ENCODE assay signal across 8 cellular contexts in genomic region chr5:139560752-139561654, GRCh38. TPM values are rescaled to one million over a fixed set of nuclear protein-coding genes. Genes with fewer than 3 reads are reported as not detected.
DNase-seq lines count a peak whose midpoint lies in the region; ATAC-seq and TF ChIP-seq lines count a peak whose summit lies in the region.

Gene UBE2D2 (plus strand): TSS chr5:139561339. CDS start chr5:139561792, 453 bp downstream.

- no peaks in the 10 kb centered on the region for H3K9me3 Mint-ChIP-seq in dendritic cell treated with granulocyte-macrophage colony-stimulating factor and Interleukin-4, amounts not matched to agents 40 ng/mL and 50 ng/mL, for 4 days

- peak within 1 kb of the TSS; percentile 95 for H3K4me3 Mint-ChIP-seq in dendritic cell treated with granulocyte-macrophage colony-stimulating factor and Interleukin-4, amounts not matched to agents 40 ng/mL and 50 ng/mL, for 4 days

- peaks cover 19% of the 10 kb centered on the region for H3K36me3 Mint-ChIP-seq in dendritic cell treated with granulocyte-macrophage colony-stimulating factor and Interleukin-4, amounts not matched to agents 40 ng/mL and 50 ng/mL, for 4 days (ENCODE audit: low read depth)

- H3K27ac ChIP-seq in left lung = peak within 1 kb of the TSS; percentile 94 to 97

- no peaks in the 10 kb centered on the region for H3K27me3 ChIP-seq in left lung

- ATAC-seq in GM19397 (IDR thresholded peaks at IDR 0.05; ENCODE audit: unreplicated experiment) (peak; percentile 84), HG03565 (IDR thresholded peaks at IDR 0.05; ENCODE audit: unreplicated experiment) (peak; percentile 67), left lung (peak; percentile 96)

- H3K4me3 ChIP-seq in left lung = peak within 1 kb of the TSS; percentile 77 to 85

- no peaks in the 10 kb centered on the region for H3K36me3 ChIP-seq in left lung

- no peak for TF ChIP-seq CTCF in left lung (IDR thresholded peaks at IDR 0.05)

- H3K4me1 ChIP-seq in left lung = peaks cover 25 to 43% of the 10 kb centered on the region in 2 donors

- intact Hi-C loops in dendritic cell treated with granulocyte-macrophage colony-stimulating factor and Interleukin-4, amounts not matched to agents 40 ng/mL and 50 ng/mL, for 4 days (cut with micrococcal nuclease) = loop anchor here (2.0 kb wide), 1 partner anchor 42 kb away; no protein-coding TSS in a partner anchor
- intact Hi-C loops in left lung (cut with DNase I) = no loop called here

- peak within 1 kb of the TSS; percentile 96 for H3K27ac Mint-ChIP-seq in dendritic cell treated with granulocyte-macrophage colony-stimulating factor and Interleukin-4, amounts not matched to agents 40 ng/mL and 50 ng/mL, for 4 days

- H3K9me3 ChIP-seq in left lung = no peaks in the 10 kb centered on the region

- DNase-seq in CD1c-positive myeloid dendritic cell (ENCODE audit: extremely low spot score) (peak; percentile 99), NCI-H774 (lab: John Stamatoyannopoulos, UW) (peak; percentile 96), left lung (peak; percentile 98 to 99)
- DNase-seq in activated CD4-positive, alpha-beta T cell treated with anti-CD3 and anti-CD28 coated beads, Interleukin-2, amount 50 U/mL, for 4 hours = peak; percentile 96 to 97
- peak; percentile 97 for DNase-seq in stimulated activated CD4-positive, alpha-beta T cell treated with anti-CD3 and anti-CD28 coated beads, Interleukin-2, amount 100 ng/mL, for 4 hours (ENCODE audit: low read depth)

- peaks cover 37% of the 10 kb centered on the region for H3K4me1 Mint-ChIP-seq in dendritic cell treated with granulocyte-macrophage colony-stimulating factor and Interleukin-4, amounts not matched to agents 40 ng/mL and 50 ng/mL, for 4 days (ENCODE audit: low read depth)

- H3K27me3 Mint-ChIP-seq in dendritic cell treated with granulocyte-macrophage colony-stimulating factor and Interleukin-4, amounts not matched to agents 40 ng/mL and 50 ng/mL, for 4 days = no peaks in the 10 kb centered on the region

RNA-seq across cellular contexts. Expression of gene UBE2D2, which starts in this region (rescaled TPM):
- total RNA-seq in left lung = 100 to 1,000 TPM; 122 to 125 TPM

Comparison
In these comparisons a context has a peak if more than half of its experiments do, and no peak if none do; other contexts are left out.
1. Peak in every context shown above with its lines: DNase-seq, ATAC-seq, H3K4me3 ChIP-seq and H3K27ac ChIP-seq.